In genomic region chr11:94203070-94203469, GRCh38 we compare ENCODE assay signal across 22 cellular contexts.
"Had no signal": no experiment of that assay in that cellular context is flagged by ENCODE, and none has a peak within 500 bp of the region (broad histone marks: within the 10 kb centered on the region; RNA-seq: fewer than 3 reads in every experiment).

No MANE protein-coding gene starts in this region.

- H3K27ac ChIP-seq: colonic mucosa, gastrocnemius medialis, lower lobe of right lung, prostate gland, right atrium auricular region, sigmoid colon, stomach had no signal

- H3K36me3 ChIP-seq: colonic mucosa, gastrocnemius medialis, lower lobe of right lung, prostate gland, right atrium auricular region, sigmoid colon, stomach, thyroid gland had no signal

- FAIRE-seq: endothelial cell of umbilical vein, keratinocyte, urothelium cell line had no signal

- H3K27me3 ChIP-seq: colonic mucosa, gastrocnemius medialis, right atrium auricular region, sigmoid colon, stomach, thyroid gland had no signal

- ATAC-seq: gastrocnemius medialis; left ventricle myocardium superior; lower lobe of right lung; naive thymus-derived CD8-positive, alpha-beta T cell; stimulated activated effector memory CD8-positive, alpha-beta T cell treated with anti-CD3 and anti-CD28 coated beads, Interleukin-12 subunit alpha, Interleukin-12 subunit beta, amount 100 ng/mL, for 72 hours had no signal

- DNase-seq: colonic mucosa; dermis blood vessel endothelial cell; effector memory CD4-positive, alpha-beta T cell; gastrocnemius medialis; head of caudate nucleus; left ventricle myocardium superior; lower lobe of right lung; naive thymus-derived CD8-positive, alpha-beta T cell; nephron progenitor cell; nucleus accumbens; sigmoid colon; stimulated activated CD4-positive, alpha-beta T cell treated with anti-CD3 and anti-CD28 coated beads, Interleukin-2, amount 100 ng/mL, for 24 hours; stimulated activated CD4-positive, alpha-beta T cell treated with anti-CD3 and anti-CD28 coated beads, Interleukin-4, amount 100 ng/mL, for 24 hours; stimulated activated naive CD4-positive, alpha-beta T cell treated with Interleukin-2 at 50 U/mL for 16 hours; stomach had no signal

- H3K9me3 ChIP-seq: colonic mucosa, gastrocnemius medialis, lower lobe of right lung, prostate gland, right atrium auricular region, sigmoid colon, thyroid gland had no signal

- H3K4me3 ChIP-seq: colonic mucosa, gastrocnemius medialis, lower lobe of right lung, prostate gland, right atrium auricular region, sigmoid colon, stomach, thyroid gland had no signal

- H3K4me1 ChIP-seq: colonic mucosa, gastrocnemius medialis, lower lobe of right lung, prostate gland, right atrium auricular region, sigmoid colon, stomach had no signal
